8 cellular contexts compared by ENCODE assay signal in genomic region chr19:38831142-38831605, GRCh38. TPM values are rescaled to one million over a fixed set of nuclear protein-coding genes. Genes with fewer than 3 reads are reported as not detected.
DNase-seq lines count a peak whose midpoint lies in the region; ATAC-seq and TF ChIP-seq lines count a peak whose summit lies in the region.

No MANE protein-coding gene starts in this region.

- TF ChIP-seq CTCF in HL-60 (IDR thresholded peaks at IDR 0.05; ENCODE audit: insufficient read depth, low read length) (no peak), SU-DHL-6 (IDR thresholded peaks at IDR 0.05; ENCODE audit: insufficient read depth, low read length, poor library complexity, severe bottlenecking) (no peak), testis (IDR thresholded peaks at IDR 0.05) (peak in 1 of 3 experiments; percentile 2)

- intact Hi-C loops in testis (cut with DNase I; ENCODE audit: low total_unique reads) = no loop called here

- peak overlapping the region; percentile 87 for H2AFZ ChIP-seq in SU-DHL-6 (ENCODE audit: low read depth, low read length, severe bottlenecking)

- 1 to 4% methylated on average over 15 to 16 of the region's 16 CpGs for WGBS in testis, 2 donors

- H3K36me3 ChIP-seq in SU-DHL-6 (ENCODE audit: low read length) (no peaks in the 10 kb centered on the region), endocrine pancreas (ENCODE audit: control insufficient read depth, insufficient read depth, low read length) (peaks cover 3% of the 10 kb centered on the region), testis (ENCODE audit: low read depth, missing control alignments) (no peaks in the 10 kb centered on the region)

- no peaks in the 10 kb centered on the region for H4K20me1 ChIP-seq in SU-DHL-6 (ENCODE audit: low read depth, low read length)

- peak; percentile 37 for ATAC-seq in GM21423 (IDR thresholded peaks at IDR 0.05; ENCODE audit: unreplicated experiment)

- H3K27me3 ChIP-seq in HL-60 (ENCODE audit: insufficient read depth, poor library complexity, severe bottlenecking) (no peaks in the 10 kb centered on the region), SU-DHL-6 (ENCODE audit: low read length) (no peaks in the 10 kb centered on the region), endocrine pancreas (ENCODE audit: control insufficient read depth, insufficient read depth, low read length) (no peaks in the 10 kb centered on the region), testis (no peaks in the 10 kb centered on the region)

- H3K9me3 ChIP-seq in SU-DHL-6 (ENCODE audit: insufficient read depth, low read length) = no peaks in the 10 kb centered on the region
- H3K9me3 ChIP-seq in endocrine pancreas (ENCODE audit: control insufficient read depth, low read length) = no peaks in the 10 kb centered on the region
- no peaks in the 10 kb centered on the region for H3K9me3 ChIP-seq in testis

- TF ChIP-seq POLR2A in testis (IDR thresholded peaks at IDR 0.05) = no peak

- H3K9ac ChIP-seq in SU-DHL-6 (ENCODE audit: low read length) (peak overlapping the region; percentile 84), endocrine pancreas (ENCODE audit: control insufficient read depth, insufficient read depth, low read length) (peak overlapping the region; percentile 93)

- H3K4me1 ChIP-seq in endocrine pancreas (ENCODE audit: control insufficient read depth, insufficient read depth, low read length) = no peaks in the 10 kb centered on the region
- peaks cover 15% of the 10 kb centered on the region for H3K4me1 ChIP-seq in testis

- H3F3A ChIP-seq in SU-DHL-6 (ENCODE audit: insufficient read depth) = peaks cover 31% of the 10 kb centered on the region

- H3K27ac ChIP-seq in HL-60 (replicated peaks) (peak overlapping the region; percentile 84), SU-DHL-6 (ENCODE audit: low read depth, low read length) (peak overlapping the region; percentile 63), testis (peak overlapping the region; percentile 84 to 92)

- H3K4me3 ChIP-seq in HL-60 (replicated peaks; ENCODE audit: insufficient read depth, low read length) (peak overlapping the region; percentile 78), SU-DHL-6 (ENCODE audit: insufficient read depth, low read length, poor library complexity, severe bottlenecking) (peak overlapping the region; percentile 69), endocrine pancreas (ENCODE audit: control insufficient read depth, insufficient read depth, low read length) (peak overlapping the region; percentile 71), testis (peak overlapping the region; percentile 84 to 86)

- DNase-seq in NCI-H146 (lab: John Stamatoyannopoulos, UW) = peak; percentile 68
- no peak for DNase-seq in NCI-H146 treated with DMSO at 0.1 percent for 48 hours (lab: John Stamatoyannopoulos, UW; ENCODE audit: unreplicated experiment)
- peak in 1 of 2 experiments; percentile 45 for DNase-seq in HL-60 (ENCODE audit: low read depth in 1 of 2, low spot score in 1 of 2)
- DNase-seq in medulla oblongata (ENCODE audit: extremely low spot score) = peak; percentile 30
- DNase-seq in testis = peak; percentile 59

- peak overlapping the region; percentile 65 for H3K4me2 ChIP-seq in SU-DHL-6 (ENCODE audit: low read depth, low read length, poor library complexity, severe bottlenecking)

- H3K9me2 ChIP-seq in SU-DHL-6 (replicated peaks; ENCODE audit: insufficient read depth, low read length) = no peaks in the 10 kb centered on the region

- peaks cover 11% of the 10 kb centered on the region; the same call in 1 of the 2 replicates for H3K79me2 ChIP-seq in SU-DHL-6 (ENCODE audit: insufficient read depth, low read length)

RNA-seq across cellular contexts. Expression of gene ECH1, which starts 0.4 kb away (rescaled TPM):
- total RNA-seq in testis = 100 to 1,000 TPM; 176 to 193 TPM
- 217 TPM for polyA plus RNA-seq in testis (ENCODE audit: insufficient read depth, low read depth, low replicate concordance)

RNA-seq across cellular contexts. Expression of gene LGALS4, which starts 18.4 kb away (rescaled TPM):
- 1 to 10 TPM; 1.6 to 1.9 TPM for total RNA-seq in testis
- polyA plus RNA-seq in testis (ENCODE audit: insufficient read depth, low read depth, low replicate concordance) = 1.6 TPM

RNA-seq across cellular contexts. Expression of gene HNRNPL, which starts 18.6 kb away (rescaled TPM):
- total RNA-seq in testis = 100 to 1,000 TPM; 216 to 249 TPM
- 307 TPM for polyA plus RNA-seq in testis (ENCODE audit: insufficient read depth, low read depth, low replicate concordance)

RNA-seq across cellular contexts. Expression of gene LGALS7B, which starts 42.2 kb away (rescaled TPM):
- 1 to 10 TPM; 2.3 to 8.1 TPM for total RNA-seq in testis
- polyA plus RNA-seq in testis (ENCODE audit: insufficient read depth, low read depth, low replicate concordance) = not detected

RNA-seq across cellular contexts. Expression of gene RINL, which starts 46.9 kb away (rescaled TPM):
- total RNA-seq in testis = 1 to 10 TPM; 3.0 to 5.2 TPM
- 2.6 TPM for polyA plus RNA-seq in testis (ENCODE audit: insufficient read depth, low read depth, low replicate concordance)
